ENCODE assay signal across 8 cellular contexts in genomic region chr20:62642666-62643520, GRCh38. TPM values are rescaled to one million over a fixed set of nuclear protein-coding genes. Genes with fewer than 3 reads are reported as not detected.
DNase-seq lines count a peak whose midpoint lies in the region; ATAC-seq and TF ChIP-seq lines count a peak whose summit lies in the region.

No MANE protein-coding gene starts in this region.

- WGBS in stomach, 5 donors: 1 to 2% (median 1%) methylated on average over 26 to 84 of the region's 84 CpGs

- peak overlapping the region; percentile 82 for H3K9ac ChIP-seq in mucosa of stomach (ENCODE audit: low read length)

- peaks cover 0 to 30% (median 6%) of the 10 kb centered on the region in 4 donors for H3K4me1 Mint-ChIP-seq in CD4-positive, CD25-positive, alpha-beta regulatory T cell
- H3K4me1 Mint-ChIP-seq in chondrocyte (ENCODE audit: low read depth): no peaks in the 10 kb centered on the region

- no peaks in the 10 kb centered on the region for H3K27me3 ChIP-seq in CD4-positive, CD25-positive, alpha-beta regulatory T cell (ENCODE audit: control insufficient read depth, insufficient read depth, low read length)
- H3K27me3 ChIP-seq in mucosa of stomach (ENCODE audit: control insufficient read depth, insufficient read depth, low read length) (peaks cover 3% of the 10 kb centered on the region), stomach (peaks cover 5 to 48% (median 6%) of the 10 kb centered on the region in 3 donors)

- H3K9me3 Mint-ChIP-seq in CD4-positive, CD25-positive, alpha-beta regulatory T cell: no peaks in the 10 kb centered on the region
- H3K9me3 Mint-ChIP-seq in chondrocyte (ENCODE audit: low read depth): no peaks in the 10 kb centered on the region

- no peaks in the 10 kb centered on the region for H3K36me3 Mint-ChIP-seq in CD4-positive, CD25-positive, alpha-beta regulatory T cell
- no peaks in the 10 kb centered on the region for H3K36me3 Mint-ChIP-seq in chondrocyte (ENCODE audit: low read depth)

- no peak for TF ChIP-seq EP300 in stomach (IDR thresholded peaks at IDR 0.05)

- H3K27me3 Mint-ChIP-seq in CD4-positive, CD25-positive, alpha-beta regulatory T cell: peaks cover 14% of the 10 kb centered on the region
- peaks cover 44% of the 10 kb centered on the region for H3K27me3 Mint-ChIP-seq in chondrocyte (ENCODE audit: low read depth)

- peak; percentile 37 to 75 (median 56) for DNase-seq in CD4-positive, CD25-positive, alpha-beta regulatory T cell
- peak; percentile 74 for DNase-seq in activated CD4-positive, alpha-beta T cell treated with anti-CD3 and anti-CD28 coated beads for 48 hours
- peak; percentile 69 for DNase-seq in ecto neural progenitor cell (ENCODE audit: low spot score)
- peak; percentile 76 for DNase-seq in stomach
- no peak for DNase-seq in chondrocyte (ENCODE audit: low spot score)

- no peaks in the 10 kb centered on the region for H3K36me3 ChIP-seq in CD4-positive, CD25-positive, alpha-beta regulatory T cell (ENCODE audit: control insufficient read depth, insufficient read depth, low read length)
- peaks cover 35% of the 10 kb centered on the region; the same call in 1 of the 2 replicates for H3K36me3 ChIP-seq in KOPT-K1 (ENCODE audit: insufficient read depth, low read length)
- H3K36me3 ChIP-seq in mucosa of stomach (ENCODE audit: control insufficient read depth, insufficient read depth, low read length): no peaks in the 10 kb centered on the region
- no peaks in the 10 kb centered on the region for H3K36me3 ChIP-seq in stomach

- H3K9me3 ChIP-seq in CD4-positive, CD25-positive, alpha-beta regulatory T cell (ENCODE audit: control insufficient read depth in 2 of 2, low read length in 2 of 2): no peaks in the 10 kb centered on the region
- H3K9me3 ChIP-seq in KOPT-K1 (ENCODE audit: insufficient read depth, low read length, poor library complexity, severe bottlenecking) (no peaks in the 10 kb centered on the region), mucosa of stomach (ENCODE audit: control insufficient read depth, low read length) (no peaks in the 10 kb centered on the region), stomach (no peaks in the 10 kb centered on the region)

- peak overlapping the region; percentile 15 for H3K4me3 ChIP-seq in CD4-positive, CD25-positive, alpha-beta regulatory T cell (ENCODE audit: low read depth, low read length)
- peak overlapping the region; percentile 53 for H3K4me3 ChIP-seq in mucosa of stomach (ENCODE audit: low read length)
- peak overlapping the region; percentile 55 to 79 (median 63) for H3K4me3 ChIP-seq in stomach

- TF ChIP-seq CTCF in stomach (IDR thresholded peaks at IDR 0.05) (no peak), chondrocyte (IDR thresholded peaks at IDR 0.05) (no peak)

- peak overlapping the region; percentile 23 for H3K27ac ChIP-seq in CD4-positive, CD25-positive, alpha-beta regulatory T cell (ENCODE audit: insufficient read depth, low read length, poor library complexity, severe bottlenecking)
- H3K27ac ChIP-seq in KOPT-K1 (ENCODE audit: low read depth, low read length, poor library complexity, severe bottlenecking) (peak overlapping the region; percentile 85), stomach (peak overlapping the region; percentile 82 to 99 (median 88))

- H3K4me1 ChIP-seq in CD4-positive, CD25-positive, alpha-beta regulatory T cell (ENCODE audit: control insufficient read depth, insufficient read depth, low read length, poor library complexity, severe bottlenecking): peaks cover 47% of the 10 kb centered on the region
- peaks cover 57% of the 10 kb centered on the region for H3K4me1 ChIP-seq in mucosa of stomach (ENCODE audit: control insufficient read depth, insufficient read depth, low read length)
- peaks cover 55 to 68% (median 66%) of the 10 kb centered on the region in 4 donors for H3K4me1 ChIP-seq in stomach

- intact Hi-C loops in stomach (cut with DNase I; ENCODE audit: low total_unique reads): no loop called here

- no peak overlapping the region for H3K27ac Mint-ChIP-seq in CD4-positive, CD25-positive, alpha-beta regulatory T cell
- no peak overlapping the region for H3K27ac Mint-ChIP-seq in chondrocyte (ENCODE audit: unreplicated experiment)

- H3K4me3 Mint-ChIP-seq in CD4-positive, CD25-positive, alpha-beta regulatory T cell: peak overlapping the region; percentile 63 to 84 (median 70)
- H3K4me3 Mint-ChIP-seq in chondrocyte (ENCODE audit: unreplicated experiment): no peak overlapping the region

- peak; percentile 32 to 55 for ATAC-seq in CD4-positive, CD25-positive, alpha-beta regulatory T cell (ENCODE audit: low read depth in 2 of 2)
- peak; percentile 23 for ATAC-seq in GM21423 (IDR thresholded peaks at IDR 0.05; ENCODE audit: unreplicated experiment)

- peak in 1 of 4 donors; percentile 30 for TF ChIP-seq POLR2A in stomach (IDR thresholded peaks at IDR 0.05)

RNA-seq across cellular contexts. Expression of gene SLCO4A1, which starts 0.6 kb away (rescaled TPM):
- 7.4 TPM for total RNA-seq in CD4-positive, CD25-positive, alpha-beta regulatory T cell
- polyA plus RNA-seq in CD4-positive, CD25-positive, alpha-beta regulatory T cell: 1 to 10 TPM; 1.8 to 2.9 (median 2.7) TPM
- 10 to 100 TPM in 3 of 5 donors, 1 to 10 TPM in 1, under 1 TPM in 1; 0.58 to 44.3 (median 20.7) TPM for total RNA-seq in stomach
- polyA plus RNA-seq in stomach: 10 to 100 TPM in 1 of 3 donors, 1 to 10 TPM in 2; 4.4 to 14.7 (median 9.0) TPM
- total RNA-seq in chondrocyte: not detected in 3 replicates

Comparison
In these comparisons a context has a peak if more than half of its experiments do, and no peak if none do; other contexts are left out.
1. H3K27ac ChIP-seq: peak in every context shown above with its lines; median percentile 88 in stomach; 85 in KOPT-K1; 23 in CD4-positive, CD25-positive, alpha-beta regulatory T cell.